ENCODE assay signal across 24 cellular contexts in the genomic region with DNA sequence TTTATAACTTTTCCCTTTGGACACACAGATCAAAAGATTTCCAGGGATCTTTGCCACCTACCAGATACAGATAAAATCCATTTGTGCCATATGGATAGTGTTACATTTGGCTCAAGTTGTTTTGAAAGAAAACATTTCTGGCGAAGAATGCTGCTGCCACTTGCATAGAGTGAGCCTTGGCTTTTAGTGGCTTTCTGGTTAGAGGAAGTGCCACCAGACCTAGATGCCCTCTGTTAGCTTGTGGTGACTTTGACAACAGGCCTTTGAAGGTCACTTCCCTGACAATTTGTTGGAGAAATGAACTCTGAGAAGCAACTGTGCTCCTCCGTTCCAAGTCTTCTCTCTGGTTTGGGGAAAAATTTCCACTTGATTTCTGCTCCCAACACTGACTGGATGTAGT.
"Had no signal": no experiment of that assay in that cellular context is flagged by ENCODE, and none has a peak within 500 bp of the region (broad histone marks: within the 10 kb centered on the region; RNA-seq: fewer than 3 reads in every experiment).

No MANE protein-coding gene starts in this region.

- ATAC-seq: activated CD8-positive, alpha-beta T cell treated with anti-CD3 and anti-CD28 coated beads, Interleukin-2, amount 10 ng/mL, durations not matched to agents 7 days and 5 days; gastroesophageal sphincter; left cardiac atrium had no signal

- H3K36me3 ChIP-seq: gastroesophageal sphincter, neural progenitor cell, sigmoid colon, thoracic aorta, vagina had no signal

- H3K9ac ChIP-seq: neural progenitor cell had no signal

- H3K4me3 ChIP-seq: gastroesophageal sphincter, neural progenitor cell, sigmoid colon, smooth muscle cell, thoracic aorta, vagina had no signal

- H3K27me3 ChIP-seq: gastroesophageal sphincter, neural progenitor cell, sigmoid colon, vagina had no signal

- DNase-seq: activated CD4-positive, alpha-beta T cell treated with anti-CD3 and anti-CD28 coated beads, Interleukin-2, amount 10 ng/mL, durations not matched to agents 7 days and 5 days; activated CD4-positive, CD25-positive, alpha-beta regulatory T cell treated with anti-CD3 and anti-CD28 coated beads, Interleukin-2, amount 50 U/mL, for 72 hours; activated CD8-positive, alpha-beta T cell treated with anti-CD3 and anti-CD28 coated beads, Interleukin-2, amount 10 ng/mL, durations not matched to agents 7 days and 5 days; activated gamma-delta T cell; aorta; head of caudate nucleus; islet precursor cell; left cardiac atrium; mesenchymal stem cell; retina; sigmoid colon; stimulated activated CD4-positive, alpha-beta T cell treated with anti-CD3 and anti-CD28 coated beads, Interleukin-4, amount 100 ng/mL, for 1 hour; stimulated activated naive CD4-positive, alpha-beta T cell treated with Interleukin-2 at 50 U/mL for 16 hours had no signal

- H3K4me3 Mint-ChIP-seq: activated CD4-positive, alpha-beta T cell treated with anti-CD3 and anti-CD28 coated beads, Interleukin-2, amount 10 ng/mL, durations not matched to agents 7 days and 5 days; activated CD8-positive, alpha-beta T cell treated with anti-CD3 and anti-CD28 coated beads, Interleukin-2, amount 10 ng/mL, durations not matched to agents 7 days and 5 days; activated T-helper 1 cell treated with anti-CD3 and anti-CD28 coated beads, Interleukin-12 subunit alpha, Interleukin-12 subunit beta, Interleukin-2, Interleukin-4 antibody, amounts not matched to agents 30 ng/mL and 10 ng/mL and 1 ng/mL, durations not matched to agents 14 hours and 24 hours and 36 hours; brain; neural progenitor cell; type B pancreatic cell had no signal

- H3K9me3 ChIP-seq: gastroesophageal sphincter, sigmoid colon, thoracic aorta, vagina had no signal

- H3K27ac Mint-ChIP-seq: activated CD4-positive, alpha-beta T cell treated with anti-CD3 and anti-CD28 coated beads, Interleukin-2, amount 10 ng/mL, durations not matched to agents 7 days and 5 days; activated CD8-positive, alpha-beta T cell treated with anti-CD3 and anti-CD28 coated beads, Interleukin-2, amount 10 ng/mL, durations not matched to agents 7 days and 5 days; activated T-helper 1 cell treated with anti-CD3 and anti-CD28 coated beads, Interleukin-12 subunit alpha, Interleukin-12 subunit beta, Interleukin-2, Interleukin-4 antibody, amounts not matched to agents 30 ng/mL and 10 ng/mL and 1 ng/mL, durations not matched to agents 14 hours and 24 hours and 36 hours; brain; neural progenitor cell; progenitor cell of endocrine pancreas; type B pancreatic cell had no signal

- H3K4me1 ChIP-seq: gastroesophageal sphincter, neural progenitor cell, sigmoid colon, vagina had no signal

- H3K4me1 Mint-ChIP-seq: brain had no signal

- H3K36me3 Mint-ChIP-seq: brain, neural progenitor cell, type B pancreatic cell had no signal

- H3K4me2 ChIP-seq: neural progenitor cell, smooth muscle cell had no signal

- H3K9me3 Mint-ChIP-seq: activated T-helper 1 cell treated with anti-CD3 and anti-CD28 coated beads, Interleukin-12 subunit alpha, Interleukin-12 subunit beta, Interleukin-2, Interleukin-4 antibody, amounts not matched to agents 30 ng/mL and 10 ng/mL and 1 ng/mL, durations not matched to agents 14 hours and 24 hours and 36 hours; brain; type B pancreatic cell had no signal

- H3K27ac ChIP-seq: epithelial cell of prostate, gastroesophageal sphincter, neural progenitor cell, sigmoid colon, thoracic aorta, vagina, VCaP had no signal

- H2AFZ ChIP-seq: neural progenitor cell had no signal

- H3K27me3 Mint-ChIP-seq: activated CD4-positive, alpha-beta T cell treated with anti-CD3 and anti-CD28 coated beads, Interleukin-2, amount 10 ng/mL, durations not matched to agents 7 days and 5 days; brain; progenitor cell of endocrine pancreas; type B pancreatic cell had no signal
